In the genomic region with DNA sequence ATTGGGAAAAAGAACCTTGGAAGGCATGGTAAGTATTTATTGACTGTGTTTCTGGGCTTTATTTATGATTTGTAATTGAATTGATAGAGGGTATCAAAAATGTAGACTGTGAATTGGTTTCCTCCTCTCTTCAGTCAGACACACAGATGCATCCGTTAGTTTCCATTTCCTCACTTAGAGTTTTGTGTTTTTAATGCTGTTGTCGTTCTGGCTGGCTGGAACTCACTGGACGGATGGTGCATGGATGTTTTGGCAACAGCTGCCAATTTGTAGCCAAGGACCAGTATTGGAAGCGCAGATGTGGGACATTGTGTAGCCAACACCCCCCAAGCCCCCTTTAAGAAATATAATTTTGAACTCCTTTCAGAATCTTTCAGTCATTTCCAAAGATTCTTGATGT, we compare ENCODE assay signal across 23 cellular contexts.
"Had no signal": no experiment of that assay in that cellular context is flagged by ENCODE, and none has a peak within 500 bp of the region (broad histone marks: within the 10 kb centered on the region; RNA-seq: fewer than 3 reads in every experiment).

No MANE protein-coding gene starts in this region.

- H3K36me3 ChIP-seq: esophagus squamous epithelium, gastrocnemius medialis, heart left ventricle, right lobe of liver, tibial nerve had no signal

- H3K27me3 Mint-ChIP-seq: activated naive CD4-positive, alpha-beta T cell treated with anti-CD3 and anti-CD28 coated beads, Interleukin-2, amount 10 ng/mL, durations not matched to agents 7 days and 5 days; brain; effector memory CD8-positive, alpha-beta T cell; memory B cell; stimulated activated naive CD8-positive, alpha-beta T cell treated with anti-CD3 and anti-CD28 coated beads, Interleukin-15, amount 100 ng/mL, for 72 hours had no signal

- ATAC-seq: activated CD4-positive, CD25-positive, alpha-beta regulatory T cell treated with anti-CD3 and anti-CD28 coated beads, Interleukin-2, amount 50 U/mL, for 24 hours; effector memory CD8-positive, alpha-beta T cell; gastrocnemius medialis; left ventricle myocardium superior; right lobe of liver; stimulated activated effector memory CD8-positive, alpha-beta T cell treated with anti-CD3 and anti-CD28 coated beads, Interleukin-12 subunit alpha, Interleukin-12 subunit beta, amount 100 ng/mL, for 72 hours; stimulated activated naive CD8-positive, alpha-beta T cell treated with anti-CD3 and anti-CD28 coated beads, Interleukin-15, amount 100 ng/mL, for 72 hours had no signal

- H3K27ac Mint-ChIP-seq: activated naive CD4-positive, alpha-beta T cell treated with anti-CD3 and anti-CD28 coated beads, Interleukin-2, amount 10 ng/mL, durations not matched to agents 7 days and 5 days; brain; memory B cell; stimulated activated effector memory CD8-positive, alpha-beta T cell treated with anti-CD3 and anti-CD28 coated beads, Interleukin-12 subunit alpha, Interleukin-12 subunit beta, amount 100 ng/mL, for 72 hours; stimulated activated naive CD8-positive, alpha-beta T cell treated with anti-CD3 and anti-CD28 coated beads, Interleukin-15, amount 100 ng/mL, for 72 hours; T-helper 1 cell treated with Interleukin-12 subunit alpha and Interleukin-12 subunit beta and Interleukin-4 antibody, amounts not matched to agents 30 μg/mL and 1 μg/mL, for 36 hours had no signal

- H3K9me3 ChIP-seq: esophagus squamous epithelium, gastrocnemius medialis, heart left ventricle, right lobe of liver, tibial nerve had no signal

- DNase-seq: activated CD4-positive, alpha-beta T cell treated with anti-CD3 and anti-CD28 coated beads, Interleukin-2, amount 50 U/mL, for 1 hour; activated effector memory CD4-positive, alpha-beta T cell treated with anti-CD3 and anti-CD28 coated beads, Interleukin-2, amount 50 U/mL, for 16 hours; activated naive CD4-positive, alpha-beta T cell treated with anti-CD3 and anti-CD28 coated beads, Interleukin-2, amount 10 ng/mL, durations not matched to agents 7 days and 5 days; aorta; caudate nucleus; dorsolateral prefrontal cortex; effector memory CD8-positive, alpha-beta T cell; esophagus squamous epithelium; gastrocnemius medialis; heart left ventricle; left ventricle myocardium superior; posterior cingulate gyrus; right lobe of liver; stimulated activated CD4-positive, alpha-beta T cell treated with anti-CD3 and anti-CD28 coated beads, Interleukin-1b, Interleukin-23, amount 100 ng/mL, for 48 hours; stimulated activated naive CD8-positive, alpha-beta T cell treated with anti-CD3 and anti-CD28 coated beads, Interleukin-15, amount 100 ng/mL, for 72 hours had no signal

- H3K27ac ChIP-seq: dorsolateral prefrontal cortex, esophagus squamous epithelium, gastrocnemius medialis, heart left ventricle, right lobe of liver, skin epidermis, tibial nerve had no signal

- H3K4me3 Mint-ChIP-seq: activated naive CD4-positive, alpha-beta T cell treated with anti-CD3 and anti-CD28 coated beads, Interleukin-2, amount 10 ng/mL, durations not matched to agents 7 days and 5 days; brain; effector memory CD8-positive, alpha-beta T cell; memory B cell; neural crest cell; stimulated activated effector memory CD8-positive, alpha-beta T cell treated with anti-CD3 and anti-CD28 coated beads, Interleukin-12 subunit alpha, Interleukin-12 subunit beta, amount 100 ng/mL, for 72 hours; stimulated activated naive CD8-positive, alpha-beta T cell treated with anti-CD3 and anti-CD28 coated beads, Interleukin-15, amount 100 ng/mL, for 72 hours; T-helper 1 cell treated with Interleukin-12 subunit alpha and Interleukin-12 subunit beta and Interleukin-4 antibody, amounts not matched to agents 30 μg/mL and 1 μg/mL, for 36 hours had no signal

- H3K27me3 ChIP-seq: dorsolateral prefrontal cortex, esophagus squamous epithelium, gastrocnemius medialis, heart left ventricle, right lobe of liver, tibial nerve had no signal

- H3K4me3 ChIP-seq: esophagus squamous epithelium, gastrocnemius medialis, heart left ventricle, right lobe of liver, skin epidermis, tibial nerve had no signal

- H3K9me3 Mint-ChIP-seq: activated naive CD4-positive, alpha-beta T cell treated with anti-CD3 and anti-CD28 coated beads, Interleukin-2, amount 10 ng/mL, durations not matched to agents 7 days and 5 days; effector memory CD8-positive, alpha-beta T cell; memory B cell; neural crest cell; stimulated activated effector memory CD8-positive, alpha-beta T cell treated with anti-CD3 and anti-CD28 coated beads, Interleukin-12 subunit alpha, Interleukin-12 subunit beta, amount 100 ng/mL, for 72 hours; T-helper 1 cell treated with Interleukin-12 subunit alpha and Interleukin-12 subunit beta and Interleukin-4 antibody, amounts not matched to agents 30 μg/mL and 1 μg/mL, for 36 hours had no signal
